Comparison of ENCODE assay signal across 8 cellular contexts in the genomic region with DNA sequence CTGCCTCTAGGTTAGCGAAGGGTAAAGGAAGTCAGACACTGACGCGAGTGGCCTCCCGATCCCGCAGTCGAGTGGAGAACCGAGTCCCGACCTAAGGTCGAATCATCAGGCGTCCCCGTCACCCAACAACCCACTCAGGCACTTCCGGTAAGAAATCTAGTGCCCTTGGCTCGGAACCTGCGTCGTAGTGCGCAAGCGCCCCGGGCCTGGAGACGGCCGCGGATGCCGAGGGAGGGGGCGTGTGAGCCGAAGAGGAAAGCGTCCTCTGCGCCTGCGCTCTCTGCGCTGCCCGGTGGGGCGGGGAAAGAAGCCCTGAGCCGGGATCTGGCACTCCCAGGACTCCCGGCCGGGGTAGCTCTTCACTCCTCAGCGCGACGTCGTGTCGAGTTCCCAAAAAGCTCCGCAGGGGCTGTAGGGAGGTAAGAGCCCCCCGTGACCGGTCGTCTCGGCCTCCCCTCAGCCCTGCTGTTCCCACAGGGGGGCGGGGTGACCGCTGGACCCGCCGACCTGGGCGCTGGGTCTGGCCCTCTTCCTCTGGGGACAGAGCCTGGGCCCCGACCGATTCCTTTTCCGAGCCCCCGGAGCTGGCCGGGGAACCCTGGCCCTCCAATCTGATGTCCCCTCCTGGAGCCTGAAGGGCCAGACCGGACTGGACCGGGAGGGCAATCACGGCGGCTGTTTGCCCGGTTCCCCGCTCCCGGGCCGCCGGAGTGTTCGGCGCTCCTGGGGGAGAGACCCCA. TPM values are rescaled to one million over a fixed set of nuclear protein-coding genes. Genes with fewer than 3 reads are reported as not detected.
DNase-seq lines count a peak whose midpoint lies in the region; ATAC-seq and TF ChIP-seq lines count a peak whose summit lies in the region.

A gene (plus strand): TSS at position 330 of the 740 bp plus-strand sequence. CDS start 26,084 bp downstream, outside the sequence.

- H3K4me3 ChIP-seq in GM12865 (ENCODE audit: low read depth, low read length) (peak within 1 kb of the TSS; percentile 86), adipocyte (ENCODE audit: low read length) (peak within 1 kb of the TSS; percentile 87), cardiac muscle cell (peak within 1 kb of the TSS; percentile 66), parathyroid adenoma (ENCODE audit: low read depth, low read length) (peak within 1 kb of the TSS; percentile 85), tibial nerve (peak within 1 kb of the TSS; percentile 80 to 97 (median 88))

- TF ChIP-seq CTCF in GM12865 (IDR thresholded peaks at IDR 0.05; ENCODE audit: insufficient read depth, low read depth, low read length, missing control alignments) (no peak), cardiac muscle cell (IDR thresholded peaks at IDR 0.05; ENCODE audit: low read depth, low read length) (peak; percentile 15), parathyroid adenoma (IDR thresholded peaks at IDR 0.05) (no peak), tibial nerve (IDR thresholded peaks at IDR 0.05) (peak in 3 of 5 experiments; percentile 32 to 77 (median 68))

- H3K9me3 ChIP-seq in adipocyte (ENCODE audit: control insufficient read depth, low read length): no peaks in the 10 kb centered on the region
- H3K9me3 ChIP-seq in cardiac muscle cell (ENCODE audit: low read depth): no peaks in the 10 kb centered on the region
- H3K9me3 ChIP-seq in parathyroid adenoma (ENCODE audit: control insufficient read depth, low read length): no peaks in the 10 kb centered on the region
- H3K9me3 ChIP-seq in tibial nerve: no peaks in the 10 kb centered on the region

- ATAC-seq in HG02763 (IDR thresholded peaks at IDR 0.05; ENCODE audit: unreplicated experiment): peak; percentile 84

- TF ChIP-seq POLR2A in tibial nerve (IDR thresholded peaks at IDR 0.05): peak; percentile 81 to 94

- DNase-seq in GM12865 (ENCODE audit: low read depth) (peak; percentile 98), NCI-H1417 (lab: John Stamatoyannopoulos, UW) (peak; percentile 93 to 98 (median 96)), SW 1271 (lab: John Stamatoyannopoulos, UW) (peak; percentile 94 to 98), adipocyte (ENCODE audit: low read depth) (peak; percentile 100), cardiac muscle cell (ENCODE audit: low read depth in 1 of 2, low spot score in 1 of 2) (peak; percentile 98 to 99), tibial nerve (ENCODE audit: low spot score in 2 of 2) (peak; percentile 95 to 96)

- H2AFZ ChIP-seq in parathyroid adenoma: peak within 1 kb of the TSS; percentile 94

- H3K27me3 ChIP-seq in adipocyte (replicated peaks; ENCODE audit: control insufficient read depth, insufficient read depth, low read length): no peaks in the 10 kb centered on the region
- no peaks in the 10 kb centered on the region for H3K27me3 ChIP-seq in cardiac muscle cell
- H3K27me3 ChIP-seq in parathyroid adenoma (ENCODE audit: control insufficient read depth, insufficient read depth, low read length): no peaks in the 10 kb centered on the region
- H3K27me3 ChIP-seq in tibial nerve: no peaks in the 10 kb centered on the region

- H3K4me2 ChIP-seq in parathyroid adenoma (ENCODE audit: low read length): peak within 1 kb of the TSS; percentile 64

- H3K36me3 ChIP-seq in adipocyte (ENCODE audit: control insufficient read depth, insufficient read depth, low read length, severe bottlenecking): no peaks in the 10 kb centered on the region
- peaks cover 5% of the 10 kb centered on the region for H3K36me3 ChIP-seq in cardiac muscle cell
- H3K36me3 ChIP-seq in parathyroid adenoma (ENCODE audit: control insufficient read depth, insufficient read depth, low read length): no peaks in the 10 kb centered on the region
- H3K36me3 ChIP-seq in tibial nerve: peaks cover 0 to 5% (median 0%) of the 10 kb centered on the region in 3 donors

- peaks cover 19% of the 10 kb centered on the region for H3K79me2 ChIP-seq in parathyroid adenoma

- WGBS in tibial nerve, 2 donors: 0 to 1% methylated on average over 22 to 35 of the region's 64 CpGs

- peak within 1 kb of the TSS; percentile 97 for H3K9ac ChIP-seq in adipocyte (ENCODE audit: low read length)
- peak within 1 kb of the TSS; percentile 91 for H3K9ac ChIP-seq in parathyroid adenoma

- H3K27ac ChIP-seq in cardiac muscle cell (peak within 1 kb of the TSS; percentile 94), parathyroid adenoma (peak within 1 kb of the TSS; percentile 99), tibial nerve (peak within 1 kb of the TSS; percentile 97 to 99 (median 98))

- H3K4me1 ChIP-seq in adipocyte (ENCODE audit: control insufficient read depth, insufficient read depth, low read length): peaks cover 21% of the 10 kb centered on the region
- H3K4me1 ChIP-seq in cardiac muscle cell (ENCODE audit: low read depth): peaks cover 14% of the 10 kb centered on the region
- peaks cover 9% of the 10 kb centered on the region for H3K4me1 ChIP-seq in parathyroid adenoma
- H3K4me1 ChIP-seq in tibial nerve: peaks cover 0 to 41% (median 15%) of the 10 kb centered on the region in 4 donors

- peak; percentile 68 to 97 for TF ChIP-seq EP300 in tibial nerve (IDR thresholded peaks at IDR 0.05)

RNA-seq across cellular contexts. Expression of the gene that starts here (rescaled TPM):
- total RNA-seq in cardiac muscle cell (18.7 and 41.3 TPM in 2 replicates), tibial nerve (10 to 100 TPM; 30.2 to 43.2 (median 36.6) TPM)
- polyA plus RNA-seq in cardiac muscle cell: 22.0 and 35.4 TPM in 2 replicates

Comparison
In these comparisons a context has a peak if more than half of its experiments do, and no peak if none do; other contexts are left out.
1. Peak in every context shown above with its lines: DNase-seq, ATAC-seq, H3K4me3 ChIP-seq and H3K27ac ChIP-seq.
2. CTCF ChIP-seq: peak in cardiac muscle cell (single experiment) and tibial nerve (3 of 5); none in GM12865 (single experiment) and parathyroid adenoma (single experiment).